Comparison of ENCODE assay signal across 1 cellular context in the genomic region with DNA sequence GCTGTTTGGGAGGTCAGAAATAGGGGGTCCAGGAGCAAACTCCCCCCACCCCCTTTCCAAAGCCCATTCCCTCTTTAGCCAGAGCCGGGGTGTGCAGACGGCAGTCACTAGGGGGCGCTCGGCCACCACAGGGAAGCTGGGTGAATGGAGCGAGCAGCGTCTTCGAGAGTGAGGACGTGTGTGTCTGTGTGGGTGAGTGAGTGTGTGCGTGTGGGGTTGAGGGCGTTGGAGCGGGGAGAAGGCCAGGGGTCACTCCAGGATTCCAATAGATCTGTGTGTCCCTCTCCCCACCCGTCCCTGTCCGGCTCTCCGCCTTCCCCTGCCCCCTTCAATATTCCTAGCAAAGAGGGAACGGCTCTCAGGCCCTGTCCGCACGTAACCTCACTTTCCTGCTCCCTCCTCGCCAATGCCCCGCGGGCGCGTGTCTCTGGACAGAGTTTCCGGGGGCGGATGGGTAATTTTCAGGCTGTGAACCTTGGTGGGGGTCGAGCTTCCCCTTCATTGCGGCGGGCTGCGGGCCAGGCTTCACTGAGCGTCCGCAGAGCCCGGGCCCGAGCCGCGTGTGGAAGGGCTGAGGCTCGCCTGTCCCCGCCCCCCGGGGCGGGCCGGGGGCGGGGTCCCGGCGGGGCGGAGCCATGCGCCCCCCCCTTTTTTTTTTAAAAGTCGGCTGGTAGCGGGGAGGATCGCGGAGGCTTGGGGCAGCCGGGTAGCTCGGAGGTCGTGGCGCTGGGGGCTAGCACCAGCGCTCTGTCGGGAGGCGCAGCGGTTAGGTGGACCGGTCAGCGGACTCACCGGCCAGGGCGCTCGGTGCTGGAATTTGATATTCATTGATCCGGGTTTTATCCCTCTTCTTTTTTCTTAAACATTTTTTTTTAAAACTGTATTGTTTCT.
TF ChIP-seq lines count a peak whose summit lies in the region.

Gene VEGFA, plus strand, starts transcription at position 686 of the 891 bp plus-strand sequence.

TF ChIP-seq in K562, 482 proteins besides CTCF, POLR2A, EP300 and RAD21 (continued from another document and continues in another):
- TF ChIP-seq ZNF431 (CRISPR knock-in tag; IDR thresholded peaks at IDR 0.05), result peak; percentile 50; the same call in 1 of the 2 replicates
- peak; percentile 97 for TF ChIP-seq BRD9 (IDR thresholded peaks at IDR 0.05; ENCODE audit: low read depth, partially characterized antibody)
- TF ChIP-seq ZNF124 (CRISPR knock-in tag; IDR thresholded peaks at IDR 0.05), result no peak
- TF ChIP-seq, protein P1, sequence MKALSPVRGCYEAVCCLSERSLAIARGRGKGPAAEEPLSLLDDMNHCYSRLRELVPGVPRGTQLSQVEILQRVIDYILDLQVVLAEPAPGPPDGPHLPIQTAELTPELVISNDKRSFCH (CRISPR knock-in tag; IDR thresholded peaks at IDR 0.05), result no peak
- TF ChIP-seq, protein P1 (tag; IDR thresholded peaks at IDR 0.05), result 0 out of 2 replicates have a peak, but pooled peaks have one; percentile 50
- TF ChIP-seq ZC3H8 (IDR thresholded peaks at IDR 0.05), result no peak
- no peak for TF ChIP-seq ZNF140 (CRISPR knock-in tag; IDR thresholded peaks at IDR 0.05)
- TF ChIP-seq NR4A1 (CRISPR knock-in tag; IDR thresholded peaks at IDR 0.05), result no peak
- TF ChIP-seq NR4A1 (tag; IDR thresholded peaks at IDR 0.05), result no peak
- TF ChIP-seq RBM17 (IDR thresholded peaks at IDR 0.05; ENCODE audit: borderline replicate concordance, low read depth, low read length), result no peak
- TF ChIP-seq U2AF1 (optimal IDR thresholded peaks at IDR 0.05; ENCODE audit: low read depth, low read length), result no peak
- TF ChIP-seq HDAC2 (IDR thresholded peaks at IDR 0.05), result peak; percentile 68; the same call in 1 of the 2 replicates
- no peak for TF ChIP-seq KLF10 (CRISPR knock-in tag; IDR thresholded peaks at IDR 0.05)
- TF ChIP-seq MECOM (CRISPR knock-in tag; IDR thresholded peaks at IDR 0.05), result no peak
- no peak for TF ChIP-seq ZNF408 (CRISPR knock-in tag; IDR thresholded peaks at IDR 0.05; ENCODE audit: low read depth)
- TF ChIP-seq HMBOX1 (IDR thresholded peaks at IDR 0.05), result no peak
- TF ChIP-seq NFRKB (IDR thresholded peaks at IDR 0.05; ENCODE audit: low read depth), result peak; percentile 58; the same call in 1 of the 2 replicates
- no peak; the same call in 1 of the 2 replicates for TF ChIP-seq CBFA2T2 (conservative IDR thresholded peaks at IDR 0.05)
- TF ChIP-seq ZNF347 (CRISPR knock-in tag; IDR thresholded peaks at IDR 0.05; ENCODE audit: low read depth), result no peak
- TF ChIP-seq GABPB1 (CRISPR knock-in tag; IDR thresholded peaks at IDR 0.05), result peak; percentile 24; the same call in 1 of the 2 replicates
- TF ChIP-seq ZNF354B (CRISPR knock-in tag; IDR thresholded peaks at IDR 0.05), result no peak
- TF ChIP-seq SFPQ (IDR thresholded peaks at IDR 0.05; ENCODE audit: low read depth, low read length), result no peak
- TF ChIP-seq HCFC1 (IDR thresholded peaks at IDR 0.05; ENCODE audit: low read depth, low read length), result no peak
- TF ChIP-seq SRSF7 (optimal IDR thresholded peaks at IDR 0.05; ENCODE audit: low read depth, low read length), result no peak
- TF ChIP-seq, protein P2, sequence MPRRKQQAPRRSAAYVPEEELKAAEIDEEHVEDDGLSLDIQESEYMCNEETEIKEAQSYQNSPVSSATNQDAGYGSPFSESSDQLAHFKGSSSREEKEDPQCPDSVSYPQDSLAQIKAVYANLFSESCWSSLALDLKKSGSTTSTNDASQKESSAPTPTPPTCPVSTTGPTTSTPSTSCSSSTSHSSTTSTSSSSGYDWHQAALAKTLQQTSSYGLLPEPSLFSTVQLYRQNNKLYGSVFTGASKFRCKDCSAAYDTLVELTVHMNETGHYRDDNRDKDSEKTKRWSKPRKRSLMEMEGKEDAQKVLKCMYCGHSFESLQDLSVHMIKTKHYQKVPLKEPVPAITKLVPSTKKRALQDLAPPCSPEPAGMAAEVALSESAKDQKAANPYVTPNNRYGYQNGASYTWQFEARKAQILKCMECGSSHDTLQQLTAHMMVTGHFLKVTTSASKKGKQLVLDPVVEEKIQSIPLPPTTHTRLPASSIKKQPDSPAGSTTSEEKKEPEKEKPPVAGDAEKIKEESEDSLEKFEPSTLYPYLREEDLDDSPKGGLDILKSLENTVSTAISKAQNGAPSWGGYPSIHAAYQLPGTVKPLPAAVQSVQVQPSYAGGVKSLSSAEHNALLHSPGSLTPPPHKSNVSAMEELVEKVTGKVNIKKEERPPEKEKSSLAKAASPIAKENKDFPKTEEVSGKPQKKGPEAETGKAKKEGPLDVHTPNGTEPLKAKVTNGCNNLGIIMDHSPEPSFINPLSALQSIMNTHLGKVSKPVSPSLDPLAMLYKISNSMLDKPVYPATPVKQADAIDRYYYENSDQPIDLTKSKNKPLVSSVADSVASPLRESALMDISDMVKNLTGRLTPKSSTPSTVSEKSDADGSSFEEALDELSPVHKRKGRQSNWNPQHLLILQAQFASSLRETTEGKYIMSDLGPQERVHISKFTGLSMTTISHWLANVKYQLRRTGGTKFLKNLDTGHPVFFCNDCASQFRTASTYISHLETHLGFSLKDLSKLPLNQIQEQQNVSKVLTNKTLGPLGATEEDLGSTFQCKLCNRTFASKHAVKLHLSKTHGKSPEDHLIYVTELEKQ (CRISPR knock-in tag; IDR thresholded peaks at IDR 0.05), result peak; percentile 56; the same call in 1 of the 2 replicates
- TF ChIP-seq, protein P3, sequence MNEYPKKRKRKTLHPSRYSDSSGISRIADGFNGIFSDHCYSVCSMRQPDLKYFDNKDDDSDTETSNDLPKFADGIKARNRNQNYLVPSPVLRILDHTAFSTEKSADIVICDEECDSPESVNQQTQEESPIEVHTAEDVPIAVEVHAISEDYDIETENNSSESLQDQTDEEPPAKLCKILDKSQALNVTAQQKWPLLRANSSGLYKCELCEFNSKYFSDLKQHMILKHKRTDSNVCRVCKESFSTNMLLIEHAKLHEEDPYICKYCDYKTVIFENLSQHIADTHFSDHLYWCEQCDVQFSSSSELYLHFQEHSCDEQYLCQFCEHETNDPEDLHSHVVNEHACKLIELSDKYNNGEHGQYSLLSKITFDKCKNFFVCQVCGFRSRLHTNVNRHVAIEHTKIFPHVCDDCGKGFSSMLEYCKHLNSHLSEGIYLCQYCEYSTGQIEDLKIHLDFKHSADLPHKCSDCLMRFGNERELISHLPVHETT (CRISPR knock-in tag; conservative IDR thresholded peaks at IDR 0.05 in 1 of 2, IDR thresholded peaks at IDR 0.05 in 1 of 2), result 0 out of 4 replicates have a peak, but pooled peaks of 1 of the 2 experiments have one; percentile 67
- TF ChIP-seq SMAD3 (CRISPR knock-in tag; conservative IDR thresholded peaks at IDR 0.05), result peak; percentile 63; the same call in 1 of the 2 replicates
- no peak for TF ChIP-seq IRF9 (tag; IDR thresholded peaks at IDR 0.05)
- TF ChIP-seq TGIF2 (CRISPR knock-in tag; IDR thresholded peaks at IDR 0.05), result no peak
- no peak; the same call in 1 of the 2 replicates for TF ChIP-seq ARID3A (IDR thresholded peaks at IDR 0.05; ENCODE audit: borderline replicate concordance, low read depth, low read length)
- TF ChIP-seq ZNF444 (CRISPR knock-in tag; IDR thresholded peaks at IDR 0.05), result no peak
- TF ChIP-seq ZNF165 (CRISPR knock-in tag; IDR thresholded peaks at IDR 0.05; ENCODE audit: borderline replicate concordance), result 0 out of 2 replicates have a peak, but pooled peaks have one; percentile 26
- peak; percentile 94 for TF ChIP-seq RBFOX2 (IDR thresholded peaks at IDR 0.05; ENCODE audit: low read depth, low read length)
- TF ChIP-seq ZNF445 (CRISPR knock-in tag; IDR thresholded peaks at IDR 0.05; ENCODE audit: low read depth), result no peak
- peak; percentile 98 for TF ChIP-seq DEAF1 (CRISPR knock-in tag; IDR thresholded peaks at IDR 0.05)
- TF ChIP-seq GTF2E2 (tag; IDR thresholded peaks at IDR 0.05), result no peak
- TF ChIP-seq ZNF655 (CRISPR knock-in tag; IDR thresholded peaks at IDR 0.05), result no peak
- no peak for TF ChIP-seq ZBTB5 (IDR thresholded peaks at IDR 0.05)
- TF ChIP-seq FOXJ2 (tag; IDR thresholded peaks at IDR 0.05), result 0 out of 2 replicates have a peak, but pooled peaks have one; percentile 6
- TF ChIP-seq ZNF551 (CRISPR knock-in tag; IDR thresholded peaks at IDR 0.05), result no peak
